Comparison of ENCODE assay signal across 8 cellular contexts in the genomic region with DNA sequence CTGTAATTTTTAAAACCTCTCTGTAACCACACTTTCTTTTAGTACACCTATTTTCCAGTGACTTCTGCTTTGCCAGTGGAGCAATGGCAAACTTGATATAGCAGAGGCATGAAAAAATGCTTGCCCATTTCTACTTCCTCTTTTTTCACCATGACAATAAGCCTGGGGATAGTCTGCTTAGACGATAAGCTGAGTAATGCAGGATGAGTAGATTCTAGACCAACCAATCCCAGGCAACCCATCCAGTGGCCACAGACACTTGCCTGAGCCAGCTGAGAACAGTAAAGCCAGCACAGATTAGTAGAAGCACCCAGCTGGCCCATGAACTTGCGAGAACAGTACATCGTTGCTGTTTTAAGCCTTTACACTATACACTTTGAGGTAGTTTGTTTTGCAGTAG. TPM values are rescaled to one million over a fixed set of nuclear protein-coding genes. Genes with fewer than 3 reads are reported as not detected.
DNase-seq lines count a peak whose midpoint lies in the region; ATAC-seq and TF ChIP-seq lines count a peak whose summit lies in the region.

No MANE protein-coding gene starts in this region.

- H3K79me2 ChIP-seq in PC-9 (ENCODE audit: low read depth), result no peaks in the 10 kb centered on the region

- POLR2A ChIA-PET in PC-9 (lab: Charles Lee; ENCODE audit: unreplicated experiment), result no interaction called here

- H3F3A ChIP-seq in PC-9 (ENCODE audit: insufficient read depth, low read depth), result no peaks in the 10 kb centered on the region

- no TSS peak for BruUV-seq in PC-9 (replicated peaks; lab: Mats Ljungman, UMichigan)

- H3K4me1 ChIP-seq in PC-9 (replicated peaks; ENCODE audit: insufficient read depth), result no peaks in the 10 kb centered on the region

- H3K27me3 ChIP-seq in PC-9 (ENCODE audit: insufficient read depth, low read depth), result no peaks in the 10 kb centered on the region

- no peak overlapping the region for H2AFZ ChIP-seq in PC-9

- intact Hi-C loops in PC-9 (cut with micrococcal nuclease; ENCODE audit: unreplicated experiment), result no loop called here

- H3K4me3 ChIP-seq in epithelial cell of esophagus (ENCODE audit: low read length) (no peak overlapping the region), PC-9 (no peak overlapping the region)

- DNase-seq in EL, result peak; percentile 11
- peak; percentile 69 for DNase-seq in HPDE6-E6E7 (ENCODE audit: extremely low spot score)
- peak; percentile 87 for DNase-seq in epithelial cell of esophagus (ENCODE audit: low read depth)
- DNase-seq in T-helper 2 cell, result no peak
- DNase-seq in NCI-H2081 (lab: John Stamatoyannopoulos, UW), result no peak
- no peak for DNase-seq in PC-9
- DNase-seq in stimulated activated CD4-positive, alpha-beta T cell treated with anti-CD3 and anti-CD28 coated beads, Interleukin-15, amount 100 ng/mL, for 24 hours, result no peak

- no peaks in the 10 kb centered on the region for H3K36me3 ChIP-seq in PC-9 (ENCODE audit: low read depth)

- CTCF ChIA-PET in PC-9 (lab: Charles Lee), result no interaction called here

- peak; percentile 86 for ATAC-seq in GM21619 (IDR thresholded peaks at IDR 0.05; ENCODE audit: unreplicated experiment)

- TF ChIP-seq CTCF in epithelial cell of esophagus (IDR thresholded peaks at IDR 0.05; ENCODE audit: insufficient read depth, low read depth, low read length, missing control alignments), result no peak
- TF ChIP-seq CTCF in PC-9 (conservative IDR thresholded peaks at IDR 0.05), result no peak

- no peak overlapping the region for H3K4me2 ChIP-seq in PC-9

- H3K9me3 ChIP-seq in PC-9 (ENCODE audit: insufficient read depth, low read depth), result no peaks in the 10 kb centered on the region

- H4K20me1 ChIP-seq in PC-9 (ENCODE audit: insufficient read depth), result no peaks in the 10 kb centered on the region

- H3K9me2 ChIP-seq in PC-9 (ENCODE audit: insufficient read depth), result no peaks in the 10 kb centered on the region

- no peak overlapping the region for H3K27ac ChIP-seq in PC-9

RNA-seq across cellular contexts. Expression of a gene that starts 37.5 kb away (rescaled TPM):
- not detected in 2 replicates for total RNA-seq in PC-9 (2021)

Comparison
In these comparisons a context has a peak if more than half of its experiments do, and no peak if none do; other contexts are left out.
1. DNase-seq: peak in EL (single experiment), HPDE6-E6E7 (single experiment) and epithelial cell of esophagus (single experiment); none in T-helper 2 cell (0 of 5), NCI-H2081 (0 of 2), PC-9 (0 of 2) and stimulated activated CD4-positive, alpha-beta T cell treated with anti-CD3 and anti-CD28 coated beads, Interleukin-15, amount 100 ng/mL, for 24 hours (single experiment).